14 cellular contexts compared by ENCODE assay signal in the genomic region with DNA sequence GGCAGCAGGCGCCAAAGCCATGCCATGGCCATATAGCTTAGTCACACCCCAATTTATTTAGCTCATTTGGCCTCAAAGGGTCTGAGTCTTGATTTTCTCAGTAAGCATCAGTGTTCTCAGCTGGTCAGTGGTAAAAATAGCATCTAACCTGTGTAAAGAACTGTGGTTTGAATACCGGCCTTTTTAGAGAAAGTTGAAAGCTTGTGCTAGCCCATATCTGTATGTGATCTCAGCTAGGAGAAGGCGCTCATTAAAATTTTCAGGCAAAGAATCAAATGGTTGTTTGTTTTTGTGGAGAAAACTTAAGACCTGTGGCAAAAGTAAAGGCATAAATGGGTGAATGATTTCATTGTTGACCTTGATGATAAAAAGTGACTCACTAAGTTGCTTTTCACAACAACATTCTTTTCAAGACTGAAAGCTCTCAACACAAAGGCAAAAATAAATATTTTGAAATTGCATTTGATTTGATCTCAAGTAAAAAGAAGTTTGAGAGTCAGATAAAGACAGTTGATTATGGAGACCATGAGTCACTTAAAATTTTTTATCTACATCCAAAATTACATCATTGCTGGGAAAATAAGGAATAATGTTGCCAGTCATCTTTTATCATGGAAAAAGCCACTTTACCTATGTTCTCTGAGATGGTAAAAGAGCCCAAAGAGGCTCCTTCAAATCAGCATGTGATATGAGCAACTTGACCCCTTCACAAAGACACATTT.
DNase-seq lines count a peak whose midpoint lies in the region; ATAC-seq and TF ChIP-seq lines count a peak whose summit lies in the region.
"Had no signal": no experiment of that assay in that cellular context is flagged by ENCODE, and none has a peak within 500 bp of the region (broad histone marks: within the 10 kb centered on the region; RNA-seq: fewer than 3 reads in every experiment).

No MANE protein-coding gene starts in this region.

- H3K4me3 ChIP-seq in PC-3 (ENCODE audit: low read length), result no peak overlapping the region
- H3K4me3 ChIP-seq: heart right ventricle had no signal

- no peak overlapping the region for H3K9ac ChIP-seq in PC-3 (ENCODE audit: low read length)

- H3K9me3 Mint-ChIP-seq in naive thymus-derived CD8-positive, alpha-beta T cell, result peaks cover 0 to 4% (median 0%) of the 10 kb centered on the region in 9 donors
- H3K9me3 Mint-ChIP-seq: activated naive CD4-positive, alpha-beta T cell treated with anti-CD3 and anti-CD28 coated beads for 36 hours; dendritic cell treated with granulocyte-macrophage colony-stimulating factor and Interleukin-4, amounts not matched to agents 40 ng/mL and 50 ng/mL, for 4 days had no signal

- H3K9me3 ChIP-seq in PC-3 (ENCODE audit: low read length), result no peaks in the 10 kb centered on the region
- H3K9me3 ChIP-seq: heart right ventricle had no signal

- intact Hi-C loops in PC-3 (cut with micrococcal nuclease), result loop anchor here (2.0 kb wide), 1 partner anchor 51 kb away; no protein-coding TSS in a partner anchor

- H4K20me1 ChIP-seq in PC-3 (ENCODE audit: low read length), result no peaks in the 10 kb centered on the region

- no peaks in the 10 kb centered on the region for H3K9me2 ChIP-seq in PC-3 (replicated peaks; ENCODE audit: low read length)

- peaks cover 11% of the 10 kb centered on the region for H3K27me3 ChIP-seq in PC-3 (ENCODE audit: low read length)

- peaks cover 0 to 1% (median 0%) of the 10 kb centered on the region in 4 donors for H3K4me1 Mint-ChIP-seq in naive thymus-derived CD8-positive, alpha-beta T cell

- POLR2A ChIA-PET in PC-3 (lab: Charles Lee; ENCODE audit: unreplicated experiment), result interaction anchor here (0.6 kb wide), 1 partner anchor 71 kb away, joined by 3 read pairs; no protein-coding TSS in a partner anchor
- POLR2A ChIA-PET in naive thymus-derived CD8-positive, alpha-beta T cell (lab: Charles Lee), result no interaction called here

- H3K36me3 Mint-ChIP-seq in naive thymus-derived CD8-positive, alpha-beta T cell, result no peaks in the 10 kb centered on the region

- H2AFZ ChIP-seq in PC-3 (ENCODE audit: low read length), result no peak overlapping the region

- no TSS peak for BruUV-seq in PC-3 (replicated peaks; lab: Mats Ljungman, UMichigan)

- peak overlapping the region; percentile 35 for H3K4me2 ChIP-seq in PC-3 (ENCODE audit: low read length)

- no peak overlapping the region for H3K27ac Mint-ChIP-seq in naive thymus-derived CD8-positive, alpha-beta T cell
- H3K27ac Mint-ChIP-seq: activated naive CD4-positive, alpha-beta T cell treated with anti-CD3 and anti-CD28 coated beads for 36 hours; dendritic cell treated with granulocyte-macrophage colony-stimulating factor and Interleukin-4, amounts not matched to agents 40 ng/mL and 50 ng/mL, for 4 days had no signal

- DNase-seq in ELR (ENCODE audit: low read depth) (peak; percentile 68), PC-3 (peak; percentile 92), dermis blood vessel endothelial cell (peak; percentile 48), non-pigmented ciliary epithelial cell (ENCODE audit: low read depth) (peak; percentile 35), ureter (ENCODE audit: low spot score) (no peak), Kasumi-1 (lab: John Stamatoyannopoulos, UW) (no peak), NOMO-1 treated with DMSO at 0.1 percent for 48 hours (lab: John Stamatoyannopoulos, UW; ENCODE audit: unreplicated experiment) (no peak)
- DNase-seq in naive thymus-derived CD8-positive, alpha-beta T cell, result no peak
- DNase-seq: activated CD8-positive, alpha-beta memory T cell treated with anti-CD3 and anti-CD28 coated beads for 24 hours; activated naive CD4-positive, alpha-beta T cell treated with anti-CD3 and anti-CD28 coated beads for 36 hours; heart right ventricle; stimulated activated CD4-positive, alpha-beta T cell treated with anti-CD3 and anti-CD28 coated beads, Interleukin-2, amount 100 ng/mL, for 24 hours; stimulated activated naive CD4-positive, alpha-beta T cell had no signal

- peak overlapping the region; percentile 37 for H3K27ac ChIP-seq in PC-3 (ENCODE audit: low read length)
- H3K27ac ChIP-seq: heart right ventricle had no signal

- H3K4me1 ChIP-seq in PC-3 (ENCODE audit: insufficient read depth, low read length), result peaks cover 17% of the 10 kb centered on the region
- H3K4me1 ChIP-seq: heart right ventricle had no signal

- no peaks in the 10 kb centered on the region for H3F3A ChIP-seq in PC-3 (ENCODE audit: low read length, unreplicated experiment)

- peak; percentile 85 for ATAC-seq in PC-3
- no peak for ATAC-seq in naive thymus-derived CD8-positive, alpha-beta T cell
- ATAC-seq: heart right ventricle had no signal

- TF ChIP-seq CTCF in PC-3 (conservative IDR thresholded peaks at IDR 0.05; ENCODE audit: low read depth, low read length), result no peak

- no peak overlapping the region for H3K4me3 Mint-ChIP-seq in naive thymus-derived CD8-positive, alpha-beta T cell
- H3K4me3 Mint-ChIP-seq: activated naive CD4-positive, alpha-beta T cell treated with anti-CD3 and anti-CD28 coated beads for 36 hours; dendritic cell treated with granulocyte-macrophage colony-stimulating factor and Interleukin-4, amounts not matched to agents 40 ng/mL and 50 ng/mL, for 4 days had no signal

- H3K36me3 ChIP-seq in PC-3 (ENCODE audit: low read depth, low read length), result no peaks in the 10 kb centered on the region
- H3K36me3 ChIP-seq: heart right ventricle had no signal

- CTCF ChIA-PET in PC-3 (lab: Charles Lee), result interaction anchor here (0.5 to 2.0 kb wide), 3 partner anchors 51 to 612 kb away, joined by 3 to 13 read pairs (median 5); no protein-coding TSS in a partner anchor

- no peaks in the 10 kb centered on the region for H3K79me2 ChIP-seq in PC-3 (ENCODE audit: low read length)

- H3K27me3 Mint-ChIP-seq in naive thymus-derived CD8-positive, alpha-beta T cell, result peaks cover 16 to 44% (median 20%) of the 10 kb centered on the region in 5 donors

Comparison
In these comparisons a context has a peak if more than half of its experiments do, and no peak if none do; other contexts are left out.
1. DNase-seq: peak in ELR (single experiment), PC-3 (single experiment), dermis blood vessel endothelial cell (single experiment) and non-pigmented ciliary epithelial cell (single experiment); none in ureter (single experiment), Kasumi-1 (0 of 2), naive thymus-derived CD8-positive, alpha-beta T cell (0 of 10) and NOMO-1 treated with DMSO at 0.1 percent for 48 hours (single experiment).